In the genomic region with DNA sequence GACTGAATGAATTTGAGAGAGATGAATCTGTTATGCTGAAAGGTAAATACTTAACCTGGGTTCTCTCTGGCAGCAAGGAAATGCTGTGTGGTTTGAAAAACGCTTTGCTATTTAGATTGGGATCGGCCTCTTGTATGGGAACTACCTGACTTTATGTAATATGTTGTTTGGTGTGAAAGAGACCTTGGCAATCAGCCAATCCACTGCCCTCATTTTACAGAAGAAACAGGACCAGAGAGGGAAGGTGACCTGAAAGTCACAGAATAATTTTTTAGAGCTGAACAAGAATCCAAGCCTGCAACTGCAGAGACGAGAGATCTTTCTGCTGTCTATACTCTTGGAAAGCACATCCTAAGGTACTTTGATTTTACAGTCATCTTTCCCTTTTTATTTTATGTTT, we compare ENCODE assay signal across 8 cellular contexts. TPM values are rescaled to one million over a fixed set of nuclear protein-coding genes. Genes with fewer than 3 reads are reported as not detected.
DNase-seq lines count a peak whose midpoint lies in the region; ATAC-seq, FAIRE-seq and TF ChIP-seq lines count a peak whose summit lies in the region.

No MANE protein-coding gene starts in this region.

- intact Hi-C loops in testis (cut with DNase I; ENCODE audit: low total_unique reads) (no loop called here), thyroid gland (cut with DNase I) (loop anchor here (5.0 to 10.0 kb wide), 3 partner anchors 33 to 365 kb away; a partner anchor contains a TSS)

- H3K27ac ChIP-seq in testis (peak overlapping the region; percentile 97 to 99), small intestine (ENCODE audit: low read depth in 1 of 2, low read length in 1 of 2) (peak overlapping the region in 1 of 2 donors; percentile 99), thyroid gland (no peak overlapping the region)

- no peaks in the 10 kb centered on the region for H3K27me3 Mint-ChIP-seq in activated CD8-positive, alpha-beta memory T cell treated with anti-CD3 and anti-CD28 coated beads, Interleukin-2, amount 10 ng/mL, durations not matched to agents 7 days and 5 days
- no peaks in the 10 kb centered on the region for H3K27me3 Mint-ChIP-seq in activated T-helper 17 cell treated with anti-CD3 and anti-CD28 coated beads, Interleukin-2, amount 50 U/mL, for 72 hours
- H3K27me3 Mint-ChIP-seq in immature natural killer cell (ENCODE audit: low read depth in 3 of 3), result peaks cover 12 to 25% (median 22%) of the 10 kb centered on the region in 3 donors

- TF ChIP-seq CTCF in testis (IDR thresholded peaks at IDR 0.05), result no peak
- TF ChIP-seq CTCF in thyroid gland (IDR thresholded peaks at IDR 0.05), result no peak

- CTCF ChIA-PET in activated CD8-positive, alpha-beta memory T cell treated with anti-CD3 and anti-CD28 coated beads, Interleukin-2, amount 10 ng/mL, durations not matched to agents 7 days and 5 days (lab: Charles Lee), result interaction anchor here (1.0 to 2.9 kb wide), 3 partner anchors 10 to 65 kb away, joined by 3 to 10 read pairs (median 3); no protein-coding TSS in a partner anchor

- peak overlapping the region; percentile 96 for H3K4me3 Mint-ChIP-seq in activated CD8-positive, alpha-beta memory T cell treated with anti-CD3 and anti-CD28 coated beads, Interleukin-2, amount 10 ng/mL, durations not matched to agents 7 days and 5 days
- H3K4me3 Mint-ChIP-seq in activated T-helper 17 cell treated with anti-CD3 and anti-CD28 coated beads, Interleukin-2, amount 50 U/mL, for 72 hours, result peak overlapping the region; percentile 94
- peak overlapping the region; percentile 90 to 95 (median 94) for H3K4me3 Mint-ChIP-seq in immature natural killer cell

- DNase-seq in activated CD8-positive, alpha-beta memory T cell treated with anti-CD3 and anti-CD28 coated beads, Interleukin-2, amount 10 ng/mL, durations not matched to agents 7 days and 5 days, result no peak
- DNase-seq in activated CD8-positive, alpha-beta memory T cell treated with anti-CD3 and anti-CD28 coated beads, Interleukin-2, amount 50 U/mL, for 4 hours, result no peak
- DNase-seq in immature natural killer cell, result no peak
- DNase-seq in testis, result no peak
- no peak for DNase-seq in small intestine
- DNase-seq in thyroid gland, result no peak

- H3K27me3 ChIP-seq in testis (no peaks in the 10 kb centered on the region), small intestine (ENCODE audit: control insufficient read depth in 2 of 2, insufficient read depth in 2 of 2, low read length in 2 of 2) (no peaks in the 10 kb centered on the region), thyroid gland (no peaks in the 10 kb centered on the region)

- peak overlapping the region; percentile 90 for H3K27ac Mint-ChIP-seq in activated CD8-positive, alpha-beta memory T cell treated with anti-CD3 and anti-CD28 coated beads, Interleukin-2, amount 10 ng/mL, durations not matched to agents 7 days and 5 days
- H3K27ac Mint-ChIP-seq in activated T-helper 17 cell treated with anti-CD3 and anti-CD28 coated beads, Interleukin-2, amount 50 U/mL, for 72 hours, result peak overlapping the region; percentile 98
- H3K27ac Mint-ChIP-seq in immature natural killer cell, result peak overlapping the region; percentile 92 to 97 (median 96)

- no peaks in the 10 kb centered on the region for H3K9me3 ChIP-seq in testis
- no peaks in the 10 kb centered on the region for H3K9me3 ChIP-seq in small intestine (ENCODE audit: control insufficient read depth, low read depth)
- H3K9me3 ChIP-seq in thyroid gland, result no peaks in the 10 kb centered on the region

- H3K9me3 Mint-ChIP-seq in activated CD8-positive, alpha-beta memory T cell treated with anti-CD3 and anti-CD28 coated beads, Interleukin-2, amount 10 ng/mL, durations not matched to agents 7 days and 5 days (ENCODE audit: low read depth), result no peaks in the 10 kb centered on the region
- no peaks in the 10 kb centered on the region for H3K9me3 Mint-ChIP-seq in activated T-helper 17 cell treated with anti-CD3 and anti-CD28 coated beads, Interleukin-2, amount 50 U/mL, for 72 hours
- no peaks in the 10 kb centered on the region for H3K9me3 Mint-ChIP-seq in immature natural killer cell

- H3K36me3 ChIP-seq in testis (ENCODE audit: low read depth, missing control alignments) (no peaks in the 10 kb centered on the region), small intestine (ENCODE audit: control insufficient read depth in 2 of 2, insufficient read depth in 2 of 2, low read length in 2 of 2) (peaks cover 12 to 13% of the 10 kb centered on the region in 2 donors), thyroid gland (peaks cover 32 to 33% of the 10 kb centered on the region in 2 donors)

- 25 to 31% methylated on average over 3 of the region's 3 CpGs for WGBS in testis, 2 donors
- 25 to 42% (median 27%) methylated on average over 3 of the region's 3 CpGs for WGBS in small intestine, 3 donors
- 38 to 51% methylated on average over 3 of the region's 3 CpGs for WGBS in thyroid gland, 2 donors

- H3K4me3 ChIP-seq in testis, result peak overlapping the region; percentile 99 to 100
- peak overlapping the region in 1 of 2 donors; percentile 88 for H3K4me3 ChIP-seq in small intestine (ENCODE audit: low read depth in 1 of 2, low read length in 2 of 2)
- H3K4me3 ChIP-seq in thyroid gland (replicated peaks in 1 of 3), result peak overlapping the region in 1 of 3 donors; percentile 100

- peaks cover 47% of the 10 kb centered on the region for H3K4me1 Mint-ChIP-seq in activated CD8-positive, alpha-beta memory T cell treated with anti-CD3 and anti-CD28 coated beads, Interleukin-2, amount 10 ng/mL, durations not matched to agents 7 days and 5 days
- H3K4me1 Mint-ChIP-seq in activated T-helper 17 cell treated with anti-CD3 and anti-CD28 coated beads, Interleukin-2, amount 50 U/mL, for 72 hours, result peaks cover 19% of the 10 kb centered on the region
- H3K4me1 Mint-ChIP-seq in immature natural killer cell, result peaks cover 43 to 59% of the 10 kb centered on the region in 2 donors

- H3K4me1 ChIP-seq in testis (peaks cover 16% of the 10 kb centered on the region), small intestine (ENCODE audit: control insufficient read depth in 2 of 2, insufficient read depth in 1 of 2, low read depth in 1 of 2, low read length in 1 of 2) (peaks cover 5 to 13% of the 10 kb centered on the region in 2 donors), thyroid gland (peaks cover 23 to 24% of the 10 kb centered on the region in 2 donors)

- ATAC-seq in activated CD8-positive, alpha-beta memory T cell treated with anti-CD3 and anti-CD28 coated beads, Interleukin-2, amount 10 ng/mL, durations not matched to agents 7 days and 5 days, result no peak
- ATAC-seq in activated T-helper 17 cell treated with anti-CD3 and anti-CD28 coated beads, Interleukin-2, amount 50 U/mL, for 72 hours (replicated peaks), result no peak
- no peak for ATAC-seq in HG02588 (IDR thresholded peaks at IDR 0.05; ENCODE audit: unreplicated experiment)

- FAIRE-seq in small intestine (lab: Jason Lieb, UNC), result no peak

- TF ChIP-seq POLR2A in testis (IDR thresholded peaks at IDR 0.05) (no peak), thyroid gland (IDR thresholded peaks at IDR 0.05) (no peak)

- H3K36me3 Mint-ChIP-seq in activated CD8-positive, alpha-beta memory T cell treated with anti-CD3 and anti-CD28 coated beads, Interleukin-2, amount 10 ng/mL, durations not matched to agents 7 days and 5 days, result peaks cover 28% of the 10 kb centered on the region
- H3K36me3 Mint-ChIP-seq in activated T-helper 17 cell treated with anti-CD3 and anti-CD28 coated beads, Interleukin-2, amount 50 U/mL, for 72 hours (ENCODE audit: low read depth), result peaks cover 90% of the 10 kb centered on the region
- H3K36me3 Mint-ChIP-seq in immature natural killer cell, result peaks cover 14 to 28% (median 18%) of the 10 kb centered on the region in 3 donors

RNA-seq across cellular contexts. Expression of a gene that starts 1.0 kb away (rescaled TPM):
- total RNA-seq in activated CD8-positive, alpha-beta memory T cell treated with anti-CD3 and anti-CD28 coated beads, Interleukin-2, amount 10 ng/mL, durations not matched to agents 7 days and 5 days, result 100 to 1,000 TPM; 116 to 138 TPM
- 100 to 1,000 TPM in 1 of 2 donors, 10 to 100 TPM in 1; 96.1 to 138 TPM for total RNA-seq in activated T-helper 17 cell treated with anti-CD3 and anti-CD28 coated beads, Interleukin-2, amount 50 U/mL, for 72 hours
- polyA plus RNA-seq in immature natural killer cell (100 to 1,000 TPM; 265 to 362 (median 279) TPM), testis (ENCODE audit: insufficient read depth, low read depth, low replicate concordance) (174 TPM), small intestine (100 to 1,000 TPM; 130 to 166 (median 135) TPM)
- total RNA-seq in testis (100 to 1,000 TPM in 1 of 2 donors, 10 to 100 TPM in 1; 91.2 to 123 TPM), thyroid gland (10 to 100 TPM; 41.9 to 89.1 (median 65.4) TPM)

RNA-seq across cellular contexts. Expression of a gene that starts 1.4 kb away (rescaled TPM):
- 100 to 1,000 TPM in 1 of 2 experiments, 10 to 100 TPM in 1; 94.7 to 128 TPM for total RNA-seq in activated CD8-positive, alpha-beta memory T cell treated with anti-CD3 and anti-CD28 coated beads, Interleukin-2, amount 10 ng/mL, durations not matched to agents 7 days and 5 days
- 100 to 1,000 TPM in 1 of 2 donors, 10 to 100 TPM in 1; 73.7 to 129 TPM for total RNA-seq in activated T-helper 17 cell treated with anti-CD3 and anti-CD28 coated beads, Interleukin-2, amount 50 U/mL, for 72 hours
- polyA plus RNA-seq in immature natural killer cell (10 to 100 TPM; 20.7 to 43.3 (median 30.0) TPM), testis (ENCODE audit: insufficient read depth, low read depth, low replicate concordance) (126 TPM), small intestine (100 to 1,000 TPM; 108 to 212 (median 113) TPM)
- total RNA-seq in testis (10 to 100 TPM; 50.5 to 74.0 TPM), thyroid gland (100 to 1,000 TPM in 2 of 4 donors, 10 to 100 TPM in 2; 73.9 to 112 (median 93.2) TPM)

RNA-seq across cellular contexts. Expression of a gene that starts 28.8 kb away (rescaled TPM):
- 1 to 10 TPM; 5.8 to 8.9 TPM for total RNA-seq in activated CD8-positive, alpha-beta memory T cell treated with anti-CD3 and anti-CD28 coated beads, Interleukin-2, amount 10 ng/mL, durations not matched to agents 7 days and 5 days
- total RNA-seq in activated T-helper 17 cell treated with anti-CD3 and anti-CD28 coated beads, Interleukin-2, amount 50 U/mL, for 72 hours, result 1 to 10 TPM; 4.3 to 5.4 TPM
- polyA plus RNA-seq in immature natural killer cell, result 1 to 10 TPM in 2 of 3 donors, under 1 TPM in 1; 0.83 to 3.7 (median 1.4) TPM
- 10 to 100 TPM; 13.6 to 14.4 TPM for total RNA-seq in testis
- polyA plus RNA-seq in testis (ENCODE audit: insufficient read depth, low read depth, low replicate concordance), result 6.1 TPM
- 1 to 10 TPM; 2.7 to 4.1 (median 3.8) TPM for polyA plus RNA-seq in small intestine
- total RNA-seq in thyroid gland, result 1 to 10 TPM; 5.4 to 9.6 (median 8.2) TPM

RNA-seq across cellular contexts. Expression of a gene that starts 28.9 kb away (rescaled TPM):
- total RNA-seq in activated CD8-positive, alpha-beta memory T cell treated with anti-CD3 and anti-CD28 coated beads, Interleukin-2, amount 10 ng/mL, durations not matched to agents 7 days and 5 days, result 10 to 100 TPM; 72.2 to 75.4 TPM
- 10 to 100 TPM; 36.8 to 38.9 TPM for total RNA-seq in activated T-helper 17 cell treated with anti-CD3 and anti-CD28 coated beads, Interleukin-2, amount 50 U/mL, for 72 hours
- 10 to 100 TPM; 18.4 to 26.6 (median 22.2) TPM for polyA plus RNA-seq in immature natural killer cell
- total RNA-seq in testis, result 100 to 1,000 TPM; 107 to 130 TPM
- 82.4 TPM for polyA plus RNA-seq in testis (ENCODE audit: insufficient read depth, low read depth, low replicate concordance)
- 10 to 100 TPM; 24.4 to 28.3 (median 27.0) TPM for polyA plus RNA-seq in small intestine
- total RNA-seq in thyroid gland, result 10 to 100 TPM; 30.6 to 33.1 (median 32.7) TPM

RNA-seq across cellular contexts. Expression of a gene that starts 35.3 kb away (rescaled TPM):
- total RNA-seq in activated CD8-positive, alpha-beta memory T cell treated with anti-CD3 and anti-CD28 coated beads, Interleukin-2, amount 10 ng/mL, durations not matched to agents 7 days and 5 days, result 100 to 1,000 TPM; 388 to 398 TPM
- total RNA-seq in activated T-helper 17 cell treated with anti-CD3 and anti-CD28 coated beads, Interleukin-2, amount 50 U/mL, for 72 hours, result 100 to 1,000 TPM; 223 to 410 TPM
- polyA plus RNA-seq in immature natural killer cell (100 to 1,000 TPM; 582 to 834 (median 626) TPM), testis (ENCODE audit: insufficient read depth, low read depth, low replicate concordance) (64.6 TPM), small intestine (100 to 1,000 TPM; 316 to 358 (median 316) TPM)
- total RNA-seq in testis (10 to 100 TPM; 50.5 to 64.9 TPM), thyroid gland (100 to 1,000 TPM; 214 to 273 (median 228) TPM)

Comparison
In these comparisons a context has a peak if more than half of its experiments do, and no peak if none do; other contexts are left out.
1. H3K27ac ChIP-seq: peak in testis (2 of 2); none in thyroid gland (0 of 3).
2. Peak in every context shown above with its lines, with median percentiles within 50 percentile points of each other: H3K27ac Mint-ChIP-seq and H3K4me3 Mint-ChIP-seq.